1 cellular context compared by ENCODE assay signal in genomic region chr7:104958278-104958903, GRCh38.
TF ChIP-seq lines count a peak whose summit lies in the region.

No MANE protein-coding gene starts in this region.

TF ChIP-seq in IMR-90, 13 proteins besides CTCF, POLR2A, EP300 and RAD21:
- no peak for TF ChIP-seq RCOR1 (IDR thresholded peaks at IDR 0.05; ENCODE audit: insufficient replicate concordance, low read length)
- TF ChIP-seq CHD1 (IDR thresholded peaks at IDR 0.05; ENCODE audit: low read depth, low read length): no peak
